Comparison of ENCODE assay signal across 9 cellular contexts in the genomic region with DNA sequence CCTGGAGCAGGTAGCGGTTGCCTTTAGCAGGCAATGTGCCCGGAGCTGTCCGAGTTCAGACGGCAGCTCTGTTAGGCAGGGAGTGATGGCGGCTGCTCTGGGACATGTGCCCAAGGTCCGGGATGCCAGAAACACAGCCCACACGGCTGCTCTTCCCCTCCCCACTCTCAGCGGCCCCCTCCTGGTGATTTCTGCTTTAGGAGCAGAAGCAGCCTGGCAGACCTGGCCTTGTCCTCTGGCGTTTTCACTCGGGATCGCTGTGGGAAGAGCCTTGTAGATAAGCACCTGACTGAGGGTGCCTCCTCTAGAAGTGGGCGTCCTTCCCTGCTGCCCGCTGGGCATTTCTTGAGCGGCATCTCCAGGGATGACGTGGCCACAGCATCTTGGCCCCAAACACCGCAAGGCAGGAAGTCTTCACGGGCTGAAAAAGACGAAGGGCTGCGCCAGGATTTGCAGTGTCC.
DNase-seq lines count a peak whose midpoint lies in the region; ATAC-seq and TF ChIP-seq lines count a peak whose summit lies in the region.
"Had no signal": no experiment of that assay in that cellular context is flagged by ENCODE, and none has a peak within 500 bp of the region (broad histone marks: within the 10 kb centered on the region; RNA-seq: fewer than 3 reads in every experiment).

No MANE protein-coding gene starts in this region.

- no peaks in the 10 kb centered on the region for H3K9me3 ChIP-seq in RWPE2 (ENCODE audit: severe bottlenecking)

- no peaks in the 10 kb centered on the region for H3K9me3 Mint-ChIP-seq in activated naive CD4-positive, alpha-beta T cell treated with anti-CD3 and anti-CD28 coated beads, Interleukin-2, amount 10 ng/mL, durations not matched to agents 7 days and 5 days

- H3K36me3 ChIP-seq in RWPE2 (ENCODE audit: low read depth): no peaks in the 10 kb centered on the region

- peak; percentile 31 for DNase-seq in AG09319 (ENCODE audit: extremely low read depth, low read depth)
- DNase-seq in RWPE2 (ENCODE audit: low spot score): no peak
- DNase-seq in fibroblast of pulmonary artery (ENCODE audit: low read depth): peak; percentile 76
- DNase-seq in omental fat pad (ENCODE audit: low spot score): no peak
- DNase-seq in 8988T: no peak
- no peak for DNase-seq in activated naive CD4-positive, alpha-beta T cell treated with anti-CD3 and anti-CD28 coated beads, Interleukin-2, amount 10 ng/mL, durations not matched to agents 7 days and 5 days
- DNase-seq: NCI-H1417 treated with DMSO at 0.1 percent for 48 hours had no signal

- H3K4me3 ChIP-seq in RWPE2 (ENCODE audit: severe bottlenecking) (no peak overlapping the region), fibroblast of pulmonary artery (replicated peaks; ENCODE audit: low read depth, low read length) (peak overlapping the region; percentile 36)

- no peak overlapping the region for H3K27ac ChIP-seq in RWPE2 (ENCODE audit: poor library complexity, severe bottlenecking)

- no peaks in the 10 kb centered on the region for H3K4me1 ChIP-seq in RWPE2 (ENCODE audit: insufficient read depth, poor library complexity, severe bottlenecking)

- no peak overlapping the region for H3K27ac Mint-ChIP-seq in activated naive CD4-positive, alpha-beta T cell treated with anti-CD3 and anti-CD28 coated beads, Interleukin-2, amount 10 ng/mL, durations not matched to agents 7 days and 5 days

- TF ChIP-seq CTCF in AG09319 (IDR thresholded peaks at IDR 0.05; ENCODE audit: low read depth, low read length): peak; percentile 25
- TF ChIP-seq CTCF in RWPE2 (IDR thresholded peaks at IDR 0.05; ENCODE audit: poor library complexity, severe bottlenecking): no peak
- TF ChIP-seq CTCF in fibroblast of pulmonary artery (IDR thresholded peaks at IDR 0.05; ENCODE audit: low read length, missing control alignments): peak; percentile 23
- TF ChIP-seq CTCF in omental fat pad (IDR thresholded peaks at IDR 0.05): no peak

- CTCF ChIA-PET in activated naive CD4-positive, alpha-beta T cell treated with anti-CD3 and anti-CD28 coated beads, Interleukin-2, amount 10 ng/mL, durations not matched to agents 7 days and 5 days (lab: Charles Lee): no interaction called here

- H3K27me3 Mint-ChIP-seq in activated naive CD4-positive, alpha-beta T cell treated with anti-CD3 and anti-CD28 coated beads, Interleukin-2, amount 10 ng/mL, durations not matched to agents 7 days and 5 days: no peaks in the 10 kb centered on the region

- no peaks in the 10 kb centered on the region for H3K27me3 ChIP-seq in RWPE2 (ENCODE audit: insufficient read depth, poor library complexity, severe bottlenecking)

- H3K4me3 Mint-ChIP-seq in activated naive CD4-positive, alpha-beta T cell treated with anti-CD3 and anti-CD28 coated beads, Interleukin-2, amount 10 ng/mL, durations not matched to agents 7 days and 5 days: no peak overlapping the region

- no peaks in the 10 kb centered on the region for H3K4me1 Mint-ChIP-seq in activated naive CD4-positive, alpha-beta T cell treated with anti-CD3 and anti-CD28 coated beads, Interleukin-2, amount 10 ng/mL, durations not matched to agents 7 days and 5 days

- ATAC-seq in RWPE2 (ENCODE audit: low read depth) (peak; percentile 82), omental fat pad (ENCODE audit: low FRiP score) (peak; percentile 71), HG03175 (IDR thresholded peaks at IDR 0.05; ENCODE audit: unreplicated experiment) (no peak), HG03469 (IDR thresholded peaks at IDR 0.05; ENCODE audit: unreplicated experiment) (no peak)

- H3K36me3 Mint-ChIP-seq in activated naive CD4-positive, alpha-beta T cell treated with anti-CD3 and anti-CD28 coated beads, Interleukin-2, amount 10 ng/mL, durations not matched to agents 7 days and 5 days: no peaks in the 10 kb centered on the region

Comparison
In these comparisons a context has a peak if more than half of its experiments do, and no peak if none do; other contexts are left out.
1. DNase-seq: peak in AG09319 (single experiment) and fibroblast of pulmonary artery (single experiment); none in RWPE2 (single experiment), omental fat pad (single experiment), 8988T (single experiment) and activated naive CD4-positive, alpha-beta T cell treated with anti-CD3 and anti-CD28 coated beads, Interleukin-2, amount 10 ng/mL, durations not matched to agents 7 days and 5 days (single experiment).
2. CTCF ChIP-seq: peak in AG09319 (single experiment) and fibroblast of pulmonary artery (single experiment); none in RWPE2 (single experiment) and omental fat pad (0 of 3).
3. ATAC-seq: peak in RWPE2 (single experiment) and omental fat pad (single experiment); none in HG03175 (single experiment) and HG03469 (single experiment).